Comparison of ENCODE assay signal across 15 cellular contexts in genomic region chr1:178051071-178051470, GRCh38. TPM values are rescaled to one million over a fixed set of nuclear protein-coding genes. Genes with fewer than 3 reads are reported as not detected.
"Had no signal": no experiment of that assay in that cellular context is flagged by ENCODE, and none has a peak within 500 bp of the region (broad histone marks: within the 10 kb centered on the region; RNA-seq: fewer than 3 reads in every experiment).

No MANE protein-coding gene starts in this region.

- ATAC-seq: esophagus mucosa, pancreas had no signal

- DNase-seq: activated CD4-positive, CD25-positive, alpha-beta regulatory T cell treated with anti-CD3 and anti-CD28 coated beads, Interleukin-2, amount 50 U/mL, for 72 hours; activated naive CD4-positive, alpha-beta T cell; dorsolateral prefrontal cortex; hypothalamus; kidney; pancreas; stimulated activated CD4-positive, alpha-beta T cell treated with anti-CD3 and anti-CD28 coated beads, Interleukin-15, amount 100 ng/mL, for 24 hours; stimulated activated CD4-positive, alpha-beta T cell treated with anti-CD3 and anti-CD28 coated beads, Interleukin-4, amount 100 ng/mL, for 24 hours; stimulated activated naive CD4-positive, alpha-beta T cell treated with Interleukin-2 at 50 U/mL for 16 hours; substantia nigra; upper lobe of left lung had no signal

- H3K27ac ChIP-seq: dorsolateral prefrontal cortex, pancreas had no signal

- H3K9me3 Mint-ChIP-seq: neural crest cell had no signal

- H3K4me3 ChIP-seq: dorsolateral prefrontal cortex, pancreas, upper lobe of left lung had no signal

- H3K36me3 ChIP-seq: pancreas, upper lobe of left lung had no signal

- H3K9me3 ChIP-seq: pancreas, upper lobe of left lung had no signal

- H3K4me3 Mint-ChIP-seq: neural crest cell had no signal

- H3K27me3 ChIP-seq: dorsolateral prefrontal cortex, pancreas, upper lobe of left lung had no signal

RNA-seq across cellular contexts. Expression of gene RASAL2, which starts 42.8 kb away (rescaled TPM):
- total RNA-seq: activated CD8-positive, alpha-beta memory T cell treated with anti-CD3 and anti-CD28 coated beads for 36 hours; T-helper 1 cell treated with Interleukin-12 subunit alpha and Interleukin-12 subunit beta and Interleukin-4 antibody, amounts not matched to agents 30 ng/mL and 1 ng/mL, for 36 hours had no signal
